29 cellular contexts compared by ENCODE assay signal in genomic region chr2:939936-940620, GRCh38. TPM values are rescaled to one million over a fixed set of nuclear protein-coding genes. Genes with fewer than 3 reads are reported as not detected.
DNase-seq lines count a peak whose midpoint lies in the region; ATAC-seq and TF ChIP-seq lines count a peak whose summit lies in the region.
"Had no signal": no experiment of that assay in that cellular context is flagged by ENCODE, and none has a peak within 500 bp of the region (broad histone marks: within the 10 kb centered on the region; RNA-seq: fewer than 3 reads in every experiment).

No MANE protein-coding gene starts in this region.

- H3K4me3 ChIP-seq in BJ (ENCODE audit: low read depth, low read length), result no peak overlapping the region
- H3K4me3 ChIP-seq in fibroblast of pulmonary artery (replicated peaks; ENCODE audit: low read depth, low read length), result no peak overlapping the region
- no peak overlapping the region for H3K4me3 ChIP-seq in skeletal muscle cell (ENCODE audit: low read depth, low read length)
- H3K4me3 ChIP-seq in mammary epithelial cell (replicated peaks in 1 of 3; ENCODE audit: insufficient read depth in 1 of 3, low read depth in 2 of 3, low read length in 3 of 3), result no peak overlapping the region
- H3K4me3 ChIP-seq: dorsolateral prefrontal cortex, lower lobe of right lung, mucosa of descending colon, skin epidermis had no signal

- H3K79me2 ChIP-seq in mammary epithelial cell (ENCODE audit: insufficient read depth, low read length), result no peaks in the 10 kb centered on the region

- ATAC-seq in GM21526 (IDR thresholded peaks at IDR 0.05; ENCODE audit: low FRiP score, unreplicated experiment), result no peak
- ATAC-seq: lower lobe of right lung; mucosa of descending colon; natural killer cell treated with Interleukin-12 subunit alpha and Interleukin-12 subunit beta and Interleukin-15 and Interleukin-18, amount 100 ng/mL, for 72 hours had no signal

- no peaks in the 10 kb centered on the region for H3K36me3 ChIP-seq in BJ (ENCODE audit: control insufficient read depth, insufficient read depth, low read length)
- H3K36me3 ChIP-seq in mammary epithelial cell (ENCODE audit: insufficient read depth, low read length), result no peaks in the 10 kb centered on the region
- H3K36me3 ChIP-seq: lower lobe of right lung had no signal

- TF ChIP-seq CTCF in BJ (IDR thresholded peaks at IDR 0.05; ENCODE audit: insufficient read depth, low read depth, low read length) (no peak), fibroblast of pulmonary artery (IDR thresholded peaks at IDR 0.05; ENCODE audit: low read length, missing control alignments) (no peak), mammary epithelial cell (conservative IDR thresholded peaks at IDR 0.05 in 1 of 2, IDR thresholded peaks at IDR 0.05 in 1 of 2; ENCODE audit: extremely low read depth in 1 of 2, insufficient read depth in 1 of 2, low read depth in 1 of 2, low read length in 2 of 2) (no peak)

- BruUV-seq in mammary epithelial cell (replicated peaks; lab: Mats Ljungman, UMichigan), result no TSS peak

- WGBS in mammary epithelial cell (ENCODE audit: low coverage, missing lambda C conversion rate), result 36% methylated on average over 8 of the region's 8 CpGs

- H4K20me1 ChIP-seq in mammary epithelial cell (ENCODE audit: insufficient read depth, low read length), result no peaks in the 10 kb centered on the region

- H3K4me1 ChIP-seq in mammary epithelial cell (ENCODE audit: insufficient read depth, low read length), result no peaks in the 10 kb centered on the region
- H3K4me1 ChIP-seq: lower lobe of right lung had no signal

- H3K27me3 ChIP-seq in BJ (ENCODE audit: control insufficient read depth, insufficient read depth, low read length), result no peaks in the 10 kb centered on the region
- no peaks in the 10 kb centered on the region for H3K27me3 ChIP-seq in mammary epithelial cell (ENCODE audit: insufficient read depth, low read length)

- dilution Hi-C loops in mammary epithelial cell (cut with HindIII; ENCODE audit: low sequenced_read_pairs), result no loop called here

- POLR2A ChIA-PET in BJ (lab: Charles Lee), result no interaction called here

- H3K4me2 ChIP-seq in mammary epithelial cell (ENCODE audit: insufficient read depth, low read depth, low read length), result no peak overlapping the region

- no peak overlapping the region for H2AFZ ChIP-seq in mammary epithelial cell (ENCODE audit: low read depth, low read length)

- in situ Hi-C loops in mammary epithelial cell (cut with MboI; ENCODE audit: low sequenced_read_pairs in 2 of 2), result no loop called here

- peaks cover 9% of the 10 kb centered on the region for H3K9me3 ChIP-seq in mammary epithelial cell (replicated peaks; ENCODE audit: insufficient read depth, low read length)
- H3K9me3 ChIP-seq: mucosa of descending colon had no signal

- intact Hi-C loops in mammary epithelial cell (cut with micrococcal nuclease), result no loop called here

- DNase-seq in BJ (ENCODE audit: low read depth) (peak; percentile 11), amniotic stem cell (lab: John Stamatoyannopoulos, UW) (peak; percentile 19), fibroblast of pulmonary artery (ENCODE audit: low read depth) (peak; percentile 56), skeletal muscle cell (ENCODE audit: low read depth) (peak; percentile 65), LoVo (ENCODE audit: low spot score) (no peak), activated gamma-delta T cell (lab: John Stamatoyannopoulos, UW) (no peak), mammary epithelial cell (no peak)
- DNase-seq: ACHN; activated CD4-positive, alpha-beta T cell treated with anti-CD3 and anti-CD28 coated beads, Interleukin-2, amount 50 U/mL, for 48 hours; aorta; CD8-positive, alpha-beta memory T cell; DMS 273 treated with DMSO at 0.1 percent for 48 hours; dorsolateral prefrontal cortex; head of caudate nucleus; lower lobe of right lung; mucosa of descending colon; NCI-H1436; NCI-H2107; NCI-H446; RPMI8226; stimulated activated CD4-positive, alpha-beta T cell treated with anti-CD3 and anti-CD28 coated beads, Interleukin-1b, Interleukin-23, amount 100 ng/mL, for 48 hours had no signal

- no peak overlapping the region for H3K27ac ChIP-seq in mammary epithelial cell (ENCODE audit: insufficient read depth, low read depth, low read length)
- H3K27ac ChIP-seq: dorsolateral prefrontal cortex, HL-60, lower lobe of right lung, skin epidermis had no signal

- H3K9ac ChIP-seq in mammary epithelial cell (ENCODE audit: insufficient read depth, low read length), result no peak overlapping the region

- CTCF ChIA-PET in BJ (lab: Yijun Ruan, JAX), result interaction anchor here (0.6 to 1.6 kb wide), 4 partner anchors 15 to 702 kb away, joined by 3 to 5 read pairs (median 3); no protein-coding TSS in a partner anchor
- CTCF ChIA-PET in mammary epithelial cell (lab: Charles Lee; ENCODE audit: low non-redundant PET), result no interaction called here

RNA-seq across cellular contexts. Expression of gene SNTG2, which starts 10.6 kb away (rescaled TPM):
- polyA plus RNA-seq in BJ (2011; rRNA removed) (0.31 and 0.43 TPM in 2 replicates), mammary epithelial cell (not detected)
- 1.2 and 1.5 TPM in 2 replicates for polyA minus RNA-seq in BJ (2011; rRNA and poly(A)+ RNA removed)
- total RNA-seq in mammary epithelial cell, result not detected
- polyA minus RNA-seq in mammary epithelial cell, result not detected
- total RNA-seq: activated T-helper 1 cell treated with anti-CD3 and anti-CD28 coated beads, Interleukin-12 subunit alpha, Interleukin-12 subunit beta, Interleukin-2, Interleukin-4 antibody, amounts not matched to agents 30 ng/mL and 10 ng/mL and 1 ng/mL, durations not matched to agents 14 hours and 24 hours and 36 hours; fibroblast of lung; SK-MEL-5; T-helper 1 cell treated with Interleukin-12 subunit alpha and Interleukin-12 subunit beta and Interleukin-4 antibody, amounts not matched to agents 30 ng/mL and 1 ng/mL, for 36 hours had no signal
- polyA plus RNA-seq: aorta had no signal

Comparison
In these comparisons a context has a peak if more than half of its experiments do, and no peak if none do; other contexts are left out.
1. DNase-seq: peak in BJ (single experiment), amniotic stem cell (single experiment), fibroblast of pulmonary artery (single experiment) and skeletal muscle cell (single experiment); none in LoVo (single experiment), activated gamma-delta T cell (single experiment) and mammary epithelial cell (single experiment).